In genomic region chr21:42818328-42818749, GRCh38 we compare ENCODE assay signal across 8 cellular contexts.
A peak's percentile ranks its signal among the peaks of the same experiment; 100 is the strongest.
DNase-seq lines count a peak whose midpoint lies in the region; ATAC-seq lines count a peak whose summit lies in the region.

No MANE protein-coding gene starts in this region.

- intact Hi-C loops in activated CD4-positive, alpha-beta T cell treated with anti-CD3 and anti-CD28 coated beads, Interleukin-2, amount 10 ng/mL, durations not matched to agents 24 days and 14 days (cut with micrococcal nuclease), result loop anchor here (2.0 kb wide), 1 partner anchor 226 kb away; no protein-coding TSS in a partner anchor

- no peak overlapping the region for H3K4me3 Mint-ChIP-seq in activated CD4-positive, alpha-beta T cell treated with anti-CD3 and anti-CD28 coated beads, Interleukin-2, amount 10 ng/mL, durations not matched to agents 24 days and 14 days
- no peak overlapping the region for H3K4me3 Mint-ChIP-seq in stimulated activated effector memory CD8-positive, alpha-beta T cell treated with anti-CD3 and anti-CD28 coated beads, Interleukin-12 subunit alpha, Interleukin-12 subunit beta, amount 100 ng/mL, for 72 hours

- DNase-seq in DMS53 (lab: John Stamatoyannopoulos, UW) (peak; percentile 66), NCI-H1105 (lab: John Stamatoyannopoulos, UW) (peak; percentile 33), dermis microvascular lymphatic vessel endothelial cell (ENCODE audit: low read depth in 2 of 2) (peak; percentile 36 to 69), lung microvascular endothelial cell (ENCODE audit: low read depth in 2 of 2) (peak; percentile 65 to 83)
- peak; percentile 85 for DNase-seq in activated CD4-positive, alpha-beta T cell treated with anti-CD3 and anti-CD28 coated beads, Interleukin-2, amount 10 ng/mL, durations not matched to agents 24 days and 14 days
- DNase-seq in stimulated activated effector memory CD8-positive, alpha-beta T cell treated with anti-CD3 and anti-CD28 coated beads, Interleukin-12 subunit alpha, Interleukin-12 subunit beta, amount 100 ng/mL, for 72 hours (ENCODE audit: low spot score in 2 of 2), result peak in 1 of 2 donors; percentile 43

- peaks cover 3% of the 10 kb centered on the region for H3K9me3 Mint-ChIP-seq in activated CD4-positive, alpha-beta T cell treated with anti-CD3 and anti-CD28 coated beads, Interleukin-2, amount 10 ng/mL, durations not matched to agents 24 days and 14 days
- no peaks in the 10 kb centered on the region for H3K9me3 Mint-ChIP-seq in stimulated activated effector memory CD8-positive, alpha-beta T cell treated with anti-CD3 and anti-CD28 coated beads, Interleukin-12 subunit alpha, Interleukin-12 subunit beta, amount 100 ng/mL, for 72 hours

- peaks cover 2% of the 10 kb centered on the region for H3K36me3 Mint-ChIP-seq in activated CD4-positive, alpha-beta T cell treated with anti-CD3 and anti-CD28 coated beads, Interleukin-2, amount 10 ng/mL, durations not matched to agents 24 days and 14 days (ENCODE audit: low read depth)
- H3K36me3 Mint-ChIP-seq in stimulated activated effector memory CD8-positive, alpha-beta T cell treated with anti-CD3 and anti-CD28 coated beads, Interleukin-12 subunit alpha, Interleukin-12 subunit beta, amount 100 ng/mL, for 72 hours, result no peaks in the 10 kb centered on the region

- ATAC-seq in stimulated activated effector memory CD8-positive, alpha-beta T cell treated with anti-CD3 and anti-CD28 coated beads, Interleukin-12 subunit alpha, Interleukin-12 subunit beta, amount 100 ng/mL, for 72 hours, result peak; percentile 79
- no peak for ATAC-seq in HG03135 (IDR thresholded peaks at IDR 0.05; ENCODE audit: unreplicated experiment)
- no peak for ATAC-seq in HG03095 (IDR thresholded peaks at IDR 0.05; ENCODE audit: unreplicated experiment)

- no peaks in the 10 kb centered on the region for H3K4me1 Mint-ChIP-seq in activated CD4-positive, alpha-beta T cell treated with anti-CD3 and anti-CD28 coated beads, Interleukin-2, amount 10 ng/mL, durations not matched to agents 24 days and 14 days
- H3K4me1 Mint-ChIP-seq in stimulated activated effector memory CD8-positive, alpha-beta T cell treated with anti-CD3 and anti-CD28 coated beads, Interleukin-12 subunit alpha, Interleukin-12 subunit beta, amount 100 ng/mL, for 72 hours, result no peaks in the 10 kb centered on the region

- peaks cover 5% of the 10 kb centered on the region for H3K27me3 Mint-ChIP-seq in activated CD4-positive, alpha-beta T cell treated with anti-CD3 and anti-CD28 coated beads, Interleukin-2, amount 10 ng/mL, durations not matched to agents 24 days and 14 days

- no peak overlapping the region for H3K27ac Mint-ChIP-seq in activated CD4-positive, alpha-beta T cell treated with anti-CD3 and anti-CD28 coated beads, Interleukin-2, amount 10 ng/mL, durations not matched to agents 24 days and 14 days
- no peak overlapping the region for H3K27ac Mint-ChIP-seq in stimulated activated effector memory CD8-positive, alpha-beta T cell treated with anti-CD3 and anti-CD28 coated beads, Interleukin-12 subunit alpha, Interleukin-12 subunit beta, amount 100 ng/mL, for 72 hours
